Comparison of ENCODE assay signal across 8 cellular contexts in the genomic region with DNA sequence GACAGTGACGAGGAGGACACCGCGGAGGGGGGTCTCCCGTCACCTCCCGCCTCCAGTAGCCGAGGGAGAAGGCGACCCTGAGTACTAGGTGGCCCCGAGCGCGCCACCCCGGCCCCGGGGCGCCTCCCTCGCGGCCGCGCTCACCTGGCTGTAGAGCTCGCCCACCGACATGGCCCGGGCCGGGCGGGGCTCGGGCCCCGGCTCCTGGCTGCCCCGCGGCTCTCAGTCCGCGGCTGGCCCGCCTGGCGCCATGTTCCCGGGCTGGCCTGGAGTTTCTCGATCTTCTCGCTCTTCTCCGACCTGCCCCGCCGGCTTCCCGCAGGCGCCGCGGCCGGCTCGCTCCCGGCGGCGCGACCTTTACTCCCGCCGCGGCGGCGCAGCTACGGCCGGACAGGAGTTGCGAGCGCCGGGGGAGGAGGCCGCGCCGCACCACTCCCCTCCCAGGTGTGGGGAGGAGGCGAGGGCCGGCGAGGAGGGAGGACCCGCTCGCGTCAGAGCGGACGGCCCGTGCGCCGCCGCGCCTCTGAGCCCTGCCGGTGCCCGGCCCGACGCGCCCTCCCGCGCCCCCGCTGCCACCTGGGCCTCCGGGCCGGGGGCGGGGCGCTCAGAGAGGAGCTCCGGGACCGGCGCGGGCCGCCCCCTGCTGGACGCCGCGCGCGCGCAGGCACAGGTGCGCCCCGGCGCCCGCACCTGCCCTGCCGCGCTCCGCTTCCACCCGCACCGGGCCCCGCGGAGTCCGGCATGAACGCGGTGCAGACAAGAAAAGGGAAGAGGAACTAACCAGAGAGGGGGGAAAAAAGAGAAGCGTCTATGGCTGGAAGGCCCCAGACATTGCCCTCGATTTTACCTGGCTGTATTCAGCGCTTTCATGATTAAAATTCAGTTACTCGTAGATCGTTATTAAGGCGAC. TPM values are rescaled to one million over a fixed set of nuclear protein-coding genes. Genes with fewer than 3 reads are reported as not detected.
A peak's percentile ranks its signal among the peaks of the same experiment; 100 is the strongest.
DNase-seq lines count a peak whose midpoint lies in the region; ATAC-seq, FAIRE-seq and TF ChIP-seq lines count a peak whose summit lies in the region.

A gene (minus strand): TSS at position 525 of the 910 bp plus-strand sequence. CDS start 354 bp downstream, at position 171.

- H3K4me3 ChIP-seq in SU-DHL-6 (ENCODE audit: insufficient read depth, low read length, poor library complexity, severe bottlenecking) (no peak within 1 kb of the TSS), GM12878 (peak within 1 kb of the TSS; percentile 57; the same call in 1 of the 2 replicates)

- no peaks in the 10 kb centered on the region for H3K79me2 ChIP-seq in SU-DHL-6 (ENCODE audit: insufficient read depth, low read length)
- H3K79me2 ChIP-seq in GM12878 (ENCODE audit: control insufficient read depth, insufficient read depth, low read length): no peaks in the 10 kb centered on the region

- in situ Hi-C loops in GM12878 (cut with MboI): no loop called here

- no peaks in the 10 kb centered on the region for H3K9me2 ChIP-seq in SU-DHL-6 (replicated peaks; ENCODE audit: insufficient read depth, low read length)

- no peak for TF ChIP-seq EP300 in GM12878 (IDR thresholded peaks at IDR 0.05; ENCODE audit: borderline replicate concordance in 1 of 2, control insufficient read depth in 1 of 2, low read depth in 2 of 2, low read length in 2 of 2)

- H3F3A ChIP-seq in SU-DHL-6 (ENCODE audit: insufficient read depth): no peaks in the 10 kb centered on the region

- CTCF ChIA-PET in GM12878 (lab: Yijun Ruan, JAX): interaction anchor here (0.6 to 5.3 kb wide), 29 partner anchors 8 to 681 kb away, joined by 3 to 32 read pairs (median 4); a partner anchor contains a TSS

- SMC1A ChIA-PET in GM12878 (lab: Charles Lee; ENCODE audit: uncharacterized antibody, unreplicated experiment): interaction anchor here (0.7 to 3.3 kb wide), 14 partner anchors 10 to 186 kb away, joined by 3 to 24 read pairs (median 4); a partner anchor contains a TSS

- FAIRE-seq in GM12878 (lab: Jason Lieb, UNC): no peak

- no peaks in the 10 kb centered on the region for H3K36me3 ChIP-seq in SU-DHL-6 (ENCODE audit: low read length)
- no peaks in the 10 kb centered on the region for H3K36me3 ChIP-seq in GM12878 (ENCODE audit: control insufficient read depth in 2 of 2, insufficient read depth in 2 of 2, low read length in 1 of 2)

- no peaks in the 10 kb centered on the region for H4K20me1 ChIP-seq in SU-DHL-6 (ENCODE audit: low read depth, low read length)
- no peaks in the 10 kb centered on the region for H4K20me1 ChIP-seq in GM12878 (ENCODE audit: control insufficient read depth, insufficient read depth)

- H3K9ac ChIP-seq in SU-DHL-6 (ENCODE audit: low read length) (no peak within 1 kb of the TSS), GM12878 (ENCODE audit: control insufficient read depth, insufficient read depth, low read length) (no peak within 1 kb of the TSS)

- ATAC-seq in GM19452 (IDR thresholded peaks at IDR 0.05; ENCODE audit: unreplicated experiment): peak; percentile 62
- peak; percentile 84 for ATAC-seq in GM12878
- peak; percentile 87 for ATAC-seq in left colon

- H3K9me3 ChIP-seq in SU-DHL-6 (ENCODE audit: insufficient read depth, low read length) (no peaks in the 10 kb centered on the region), GM12878 (replicated peaks; ENCODE audit: control insufficient read depth, insufficient read depth, low read length) (no peaks in the 10 kb centered on the region)

- POLR2A ChIA-PET in GM12878 (lab: Charles Lee): interaction anchor here (0.5 to 1.4 kb wide), 8 partner anchors 11 to 190 kb away, joined by 3 to 5 read pairs (median 4); no protein-coding TSS in a partner anchor

- RAD21 ChIA-PET in GM12878 (lab: Charles Lee; ENCODE audit: unreplicated experiment): interaction anchor here (0.7 to 3.9 kb wide), 31 partner anchors 8 to 684 kb away, joined by 3 to 29 read pairs (median 4); no protein-coding TSS in a partner anchor

- peak; percentile 61 for TF ChIP-seq RAD21 in GM12878 (IDR thresholded peaks at IDR 0.05; ENCODE audit: insufficient read depth, low read depth, low read length)

- no peak within 1 kb of the TSS for H2AFZ ChIP-seq in SU-DHL-6 (ENCODE audit: low read depth, low read length, severe bottlenecking)
- peak within 1 kb of the TSS; percentile 39 for H2AFZ ChIP-seq in GM12878 (ENCODE audit: control insufficient read depth, low read depth, low read length)

- BruUV-seq in GM12878 (replicated peaks; lab: Mats Ljungman, UMichigan): no TSS peak

- WGBS in GM12878 (ENCODE audit: insufficient coverage, insufficient replicate concordance, low lambda C conversion rate, missing lambda C conversion rate): 3% methylated on average over 85 of the region's 115 CpGs

- H3K27ac ChIP-seq in SU-DHL-6 (ENCODE audit: low read depth, low read length) (no peak within 1 kb of the TSS), GM12878 (ENCODE audit: control insufficient read depth, insufficient read depth) (no peak within 1 kb of the TSS)

- DNase-seq in COLO668 (lab: John Stamatoyannopoulos, UW; ENCODE audit: unreplicated experiment): peak; percentile 96
- peak; percentile 73 for DNase-seq in HPDE6-E6E7 (ENCODE audit: extremely low spot score)
- no peak for DNase-seq in GM12878 (ENCODE audit: low read depth, low spot score)
- DNase-seq in left colon: peak; percentile 86 to 89
- DNase-seq in stimulated activated CD4-positive, alpha-beta T cell treated with anti-CD3 and anti-CD28 coated beads, Interleukin-4, amount 100 ng/mL, for 4 hours: peak; percentile 50 to 65
- no peak for DNase-seq in SW 1271 (lab: John Stamatoyannopoulos, UW)

- H3K4me1 ChIP-seq in GM12878 (ENCODE audit: control insufficient read depth, insufficient read depth, low read length): no peaks in the 10 kb centered on the region

- TF ChIP-seq POLR2A in GM12878 (IDR thresholded peaks at IDR 0.05; ENCODE audit: low read depth, low read length): no peak

- intact Hi-C loops in GM12878 (cut with micrococcal nuclease; ENCODE audit: unreplicated experiment) (loop anchor here (1.0 to 10.0 kb wide), 4 partner anchors 84 to 680 kb away; no protein-coding TSS in a partner anchor), left colon (cut with DNase I, micrococcal nuclease) (no loop called here)

- H3K4me2 ChIP-seq in SU-DHL-6 (ENCODE audit: low read depth, low read length, poor library complexity, severe bottlenecking) (peak within 1 kb of the TSS; percentile 32), GM12878 (ENCODE audit: control insufficient read depth, insufficient read depth) (peak within 1 kb of the TSS; percentile 69)

- TF ChIP-seq CTCF in SU-DHL-6 (IDR thresholded peaks at IDR 0.05; ENCODE audit: insufficient read depth, low read length, poor library complexity, severe bottlenecking): no peak
- peak; percentile 32 to 52 (median 39); a peak in 5 of 6 replicates for TF ChIP-seq CTCF in GM12878 (IDR thresholded peaks at IDR 0.05 in 2 of 3, conservative IDR thresholded peaks at IDR 0.05 in 1 of 3; ENCODE audit: control insufficient read depth in 2 of 3, extremely low read depth in 1 of 3, insufficient read depth in 1 of 3, low read depth in 3 of 3, low read length in 3 of 3)

- H3K27me3 ChIP-seq in SU-DHL-6 (ENCODE audit: low read length) (no peaks in the 10 kb centered on the region), GM12878 (replicated peaks in 1 of 2; ENCODE audit: control insufficient read depth in 2 of 2, insufficient read depth in 2 of 2, low read length in 1 of 2) (peaks cover 6 to 10% of the 10 kb centered on the region in 2 experiments; a peak in 3 of 4 replicates)

TF ChIP-seq in GM12878, 131 proteins besides CTCF, POLR2A, EP300 and RAD21 (continues in another document):
- peak; percentile 96; the same call in 1 of the 2 replicates for TF ChIP-seq GATAD2B (conservative IDR thresholded peaks at IDR 0.05; ENCODE audit: low read depth)
- peak; percentile 89 for TF ChIP-seq ZNF217 (IDR thresholded peaks at IDR 0.05)
- TF ChIP-seq EGR1 (IDR thresholded peaks at IDR 0.05; ENCODE audit: borderline replicate concordance in 1 of 2, low read depth in 2 of 2, low read length in 2 of 2): peak in 1 of 2 experiments; percentile 60; a peak in 1 of 3 replicates
- no peak for TF ChIP-seq EZH2 (IDR thresholded peaks at IDR 0.05; ENCODE audit: borderline replicate concordance, control insufficient read depth, low read depth, low read length)
- no peak for TF ChIP-seq FOS (IDR thresholded peaks at IDR 0.05; ENCODE audit: borderline replicate concordance, extremely low read depth, insufficient read length)
- no peak for TF ChIP-seq FOXM1 (IDR thresholded peaks at IDR 0.05; ENCODE audit: low read depth, low read length)

RNA-seq across cellular contexts. Expression of the gene that starts here (rescaled TPM):
- total RNA-seq in GM12878 (2013; cell fraction: nucleolus; rRNA removed): 23.1 and 25.4 TPM in 2 replicates
- total RNA-seq in GM12878 (2014; rRNA removed) (4.5 and 4.7 TPM in 2 replicates), GM12878 (2014; rRNA removed; fragmentation: Illumina TruSeq; extraction: Trizol) (2.5 and 3.2 TPM in 2 replicates), GM12878 (2021) (4.1 and 4.4 TPM in 2 replicates), left colon (100 to 1,000 TPM; 128 to 139 TPM)
- polyA plus RNA-seq in GM12878 (2011; ENCODE audit: low read depth): 0.34 TPM
- polyA plus RNA-seq in GM12878 (2011; rRNA removed) (2.7 and 3.3 TPM in 2 replicates), GM12878 (2014; fragmentation: Illumina TruSeq; extraction: Trizol) (3.8 and 4.2 TPM in 2 replicates), GM12878 (2014; fragmentation: Nextera tagmentation; extraction: Ambion mirVana) (1 to 10 TPM; 2.8 to 4.4 TPM), GM12878 (2014; rRNA removed) (2.4 and 3.2 TPM in 2 replicates), GM12878 (2016; fragmentation: Nextera tagmentation; extraction: Ambion mirVana) (1 to 10 TPM; 2.5 to 2.6 TPM)
- polyA plus RNA-seq in GM12878 (2011; cell fraction: cytosol; rRNA removed): 3.1 and 4.2 TPM in 2 replicates
- polyA plus RNA-seq in GM12878 (2011; cell fraction: nucleus; rRNA removed): 4.8 and 6.1 TPM in 2 replicates
- polyA plus RNA-seq in GM12878 (2012): 0.86 and 2.6 TPM in 2 replicates
- polyA minus RNA-seq in GM12878 (2011; rRNA and poly(A)+ RNA removed): 5.5 and 5.8 TPM in 2 replicates
- polyA minus RNA-seq in GM12878 (2011; cell fraction: cytosol; rRNA and poly(A)+ RNA removed): 2.1 and 2.8 TPM in 2 replicates
- 2.0 and 2.2 TPM in 2 replicates for polyA minus RNA-seq in GM12878 (2011; cell fraction: nucleus; rRNA and poly(A)+ RNA removed)

Comparison
In these comparisons a context has a peak if more than half of its experiments do, and no peak if none do; other contexts are left out.
1. RNA of the gene that starts here (total RNA-seq): 128 to 139 TPM in left colon; 2.5 to 25.4 TPM in GM12878; every median in the first group is over 4 times any median in the second.
2. DNase-seq: peak in COLO668 (single experiment), HPDE6-E6E7 (single experiment), left colon (2 of 2) and stimulated activated CD4-positive, alpha-beta T cell treated with anti-CD3 and anti-CD28 coated beads, Interleukin-4, amount 100 ng/mL, for 4 hours (2 of 2); none in GM12878 (single experiment) and SW 1271 (0 of 2).
3. Peak in every context shown above with its lines, with median percentiles within 50 percentile points of each other: ATAC-seq.